In the genomic region with DNA sequence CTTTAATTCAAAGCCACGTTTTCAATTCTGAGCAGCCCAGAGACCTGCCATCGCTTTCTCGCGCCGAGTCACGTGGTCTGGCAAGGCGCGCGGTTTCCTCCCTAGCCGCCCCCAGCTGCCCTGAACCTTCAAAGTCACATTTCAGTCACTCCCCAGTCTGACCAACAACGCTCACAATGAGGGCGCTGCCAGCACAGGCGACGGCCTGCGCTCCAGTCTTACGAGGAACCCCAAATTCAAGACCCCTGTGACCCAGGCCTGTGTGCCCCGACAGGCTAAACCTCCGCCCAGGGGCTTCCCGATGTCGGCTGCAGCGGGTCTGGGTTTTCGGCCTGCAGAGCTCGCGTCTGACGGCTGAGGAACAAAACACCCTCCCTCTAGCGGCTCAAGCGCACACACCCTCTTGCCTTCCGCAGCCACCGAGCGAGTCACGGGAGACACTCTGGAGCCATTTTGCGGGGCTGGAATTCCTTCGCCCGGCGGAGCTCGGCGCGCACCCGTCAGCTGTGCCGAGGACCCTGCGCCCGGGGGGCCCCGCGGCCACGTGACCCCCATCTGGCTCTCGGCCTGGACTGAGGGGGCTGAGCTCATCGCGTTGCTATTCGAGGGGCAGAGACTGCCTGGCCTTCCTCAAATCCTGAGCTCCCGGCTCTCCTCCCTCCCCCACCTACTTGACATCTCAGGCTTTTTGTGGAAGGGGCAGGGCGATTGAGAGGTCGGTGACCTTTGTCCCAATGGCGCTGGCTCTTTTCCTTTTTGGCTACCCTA, we compare ENCODE assay signal across 8 cellular contexts.
DNase-seq lines count a peak whose midpoint lies in the region; ATAC-seq and TF ChIP-seq lines count a peak whose summit lies in the region.

No MANE protein-coding gene starts in this region.

- no peaks in the 10 kb centered on the region for H3K79me2 ChIP-seq in smooth muscle cell (ENCODE audit: low read depth)

- peak overlapping the region; percentile 59 for H3K27ac Mint-ChIP-seq in activated B cell treated with CpG ODN at 0.5 μM for 24 hours

- peak overlapping the region; percentile 83 for H3K9ac ChIP-seq in smooth muscle cell (ENCODE audit: low read depth)

- DNase-seq in NCI-H1930 (lab: John Stamatoyannopoulos, UW) (peak; percentile 62 to 73), activated B cell treated with CpG ODN at 0.5 μM for 24 hours (peak; percentile 64), inferior parietal cortex (ENCODE audit: extremely low spot score) (peak; percentile 55), smooth muscle cell (lab: John Stamatoyannopoulos, UW; ENCODE audit: unreplicated experiment) (peak; percentile 70), NCI-H1048 (lab: John Stamatoyannopoulos, UW) (no peak)
- peak; percentile 76 for DNase-seq in central memory CD4-positive, alpha-beta T cell

- no peaks in the 10 kb centered on the region for H3K9me3 ChIP-seq in smooth muscle cell (replicated peaks; ENCODE audit: low read depth)

- H3K4me1 Mint-ChIP-seq in activated B cell treated with CpG ODN at 0.5 μM for 24 hours, result peaks cover 11% of the 10 kb centered on the region

- no peaks in the 10 kb centered on the region for H3K27me3 ChIP-seq in smooth muscle cell (ENCODE audit: low read depth)

- peak; percentile 66 for TF ChIP-seq CTCF in GM12872 (IDR thresholded peaks at IDR 0.05; ENCODE audit: insufficient read depth, low read depth, low read length)
- no peak for TF ChIP-seq CTCF in activated B cell treated with CpG ODN at 0.5 μM for 24 hours (IDR thresholded peaks at IDR 0.05)
- peak; percentile 55 for TF ChIP-seq CTCF in smooth muscle cell (IDR thresholded peaks at IDR 0.05; ENCODE audit: borderline replicate concordance, insufficient read depth, poor library complexity, severe bottlenecking)

- H3K9me3 Mint-ChIP-seq in activated B cell treated with CpG ODN at 0.5 μM for 24 hours, result no peaks in the 10 kb centered on the region

- H3K4me3 ChIP-seq in smooth muscle cell, result peak overlapping the region; percentile 45

- peak overlapping the region; percentile 93 for H3K27ac ChIP-seq in smooth muscle cell (ENCODE audit: low read depth)

- POLR2A ChIA-PET in activated B cell treated with CpG ODN at 0.5 μM for 24 hours (lab: Charles Lee), result interaction anchor here (0.9 kb wide), 1 partner anchor 137 kb away, joined by 3 read pairs; no protein-coding TSS in a partner anchor

- 1% methylated on average over 53 of the region's 53 CpGs for WGBS in smooth muscle cell (ENCODE audit: low lambda C conversion rate)

- H3F3A ChIP-seq in smooth muscle cell (ENCODE audit: low read depth), result peaks cover 26% of the 10 kb centered on the region

- intact Hi-C loops in activated B cell treated with CpG ODN at 0.5 μM for 24 hours (cut with micrococcal nuclease), result loop anchor here (1.0 to 2.0 kb wide), 2 partner anchors 137 to 160 kb away; no protein-coding TSS in a partner anchor

- peak overlapping the region; percentile 84 for H3K4me2 ChIP-seq in smooth muscle cell

- peaks cover 20% of the 10 kb centered on the region for H3K4me1 ChIP-seq in smooth muscle cell (ENCODE audit: low read depth)

- H3K36me3 Mint-ChIP-seq in activated B cell treated with CpG ODN at 0.5 μM for 24 hours (ENCODE audit: low read depth), result peaks cover 25% of the 10 kb centered on the region

- ATAC-seq in HG02610 (IDR thresholded peaks at IDR 0.05; ENCODE audit: unreplicated experiment), result peak; percentile 86
- peak; percentile 96 for ATAC-seq in activated B cell treated with CpG ODN at 0.5 μM for 24 hours (ENCODE audit: low read depth)

- no peak overlapping the region for H2AFZ ChIP-seq in smooth muscle cell (ENCODE audit: low read depth)

- no peaks in the 10 kb centered on the region for H3K27me3 Mint-ChIP-seq in activated B cell treated with CpG ODN at 0.5 μM for 24 hours

- CTCF ChIA-PET in activated B cell treated with CpG ODN at 0.5 μM for 24 hours (lab: Charles Lee), result interaction anchor here (0.6 to 3.6 kb wide), 7 partner anchors 15 to 723 kb away, joined by 3 to 33 read pairs (median 4); no protein-coding TSS in a partner anchor

- H3K4me3 Mint-ChIP-seq in activated B cell treated with CpG ODN at 0.5 μM for 24 hours, result peak overlapping the region; percentile 85

- H4K20me1 ChIP-seq in smooth muscle cell (ENCODE audit: low read depth), result no peaks in the 10 kb centered on the region

- H3K36me3 ChIP-seq in smooth muscle cell (ENCODE audit: low read depth), result peaks cover 11% of the 10 kb centered on the region
